Comparison of ENCODE assay signal across 8 cellular contexts in genomic region chr18:48834421-48835011, GRCh38.
DNase-seq lines count a peak whose midpoint lies in the region; ATAC-seq and TF ChIP-seq lines count a peak whose summit lies in the region.

No MANE protein-coding gene starts in this region.

- DNase-seq in AG10803 (ENCODE audit: low read depth): peak; percentile 90
- peak; percentile 29 to 86 (median 53) for DNase-seq in T-helper 2 cell
- DNase-seq in ascending aorta (ENCODE audit: low spot score in 2 of 2): peak; percentile 73 to 94
- DNase-seq in iris pigment epithelial cell (ENCODE audit: low read depth): peak; percentile 93
- DNase-seq in stimulated activated CD4-positive, alpha-beta T cell treated with anti-CD3 and anti-CD28 coated beads, Interleukin-2, amount 100 ng/mL, for 4 hours (ENCODE audit: low read depth): peak; percentile 75
- DNase-seq in NCI-H446 (lab: John Stamatoyannopoulos, UW): no peak

- H3K4me3 ChIP-seq in AG10803 (ENCODE audit: low read length) (no peak overlapping the region), ascending aorta (peak overlapping the region; percentile 7 to 13)

- H3K9me3 ChIP-seq in ascending aorta: no peaks in the 10 kb centered on the region

- intact Hi-C loops in ascending aorta (cut with DNase I): no loop called here

- ATAC-seq in GM19372 (IDR thresholded peaks at IDR 0.05; ENCODE audit: low read depth, unreplicated experiment) (peak; percentile 48), HG03469 (IDR thresholded peaks at IDR 0.05; ENCODE audit: unreplicated experiment) (peak; percentile 53)

- peaks cover 5 to 56% of the 10 kb centered on the region in 2 donors for H3K4me1 ChIP-seq in ascending aorta

- no peak for TF ChIP-seq CTCF in AG10803 (conservative IDR thresholded peaks at IDR 0.05; ENCODE audit: low read length)
- no peak for TF ChIP-seq CTCF in ascending aorta (IDR thresholded peaks at IDR 0.05)

- no peaks in the 10 kb centered on the region for H3K27me3 ChIP-seq in ascending aorta

- H3K36me3 ChIP-seq in ascending aorta: no peaks in the 10 kb centered on the region

- H3K27ac ChIP-seq in ascending aorta: peak overlapping the region; percentile 51 to 52

Comparison
In these comparisons a context has a peak if more than half of its experiments do, and no peak if none do; other contexts are left out.
1. DNase-seq: peak in AG10803 (single experiment), T-helper 2 cell (5 of 5), ascending aorta (2 of 2), iris pigment epithelial cell (single experiment) and stimulated activated CD4-positive, alpha-beta T cell treated with anti-CD3 and anti-CD28 coated beads, Interleukin-2, amount 100 ng/mL, for 4 hours (single experiment); none in NCI-H446 (0 of 2).